Comparison of ENCODE assay signal across 21 cellular contexts in genomic region chr9:109619310-109619709, GRCh38.
"Had no signal": no experiment of that assay in that cellular context is flagged by ENCODE, and none has a peak within 500 bp of the region (broad histone marks: within the 10 kb centered on the region; RNA-seq: fewer than 3 reads in every experiment).

No MANE protein-coding gene starts in this region.

- H3K9me3 ChIP-seq: MG63 had no signal

- ATAC-seq: HepG2, Panc1, PC-3, SK-N-SH treated with all-trans-retinoic acid at 6 μM for 48 hours had no signal

- DNase-seq: IMR-90, Karpas-422, KG1, MG63, NCI-H1092, NCI-H1105 treated with DMSO at 0.1 percent for 48 hours, NCI-H1417 treated with DMSO at 0.1 percent for 48 hours, NCI-H146, NCI-H1694 treated with DMSO at 0.1 percent for 48 hours, NCI-H2029, NCI-H2081 treated with DMSO at 0.1 percent for 48 hours, NCI-H2171 treated with DMSO at 0.1 percent for 48 hours, NCI-H524, NCI-H526 treated with DMSO at 0.1 percent for 48 hours, NCI-H774, PC-3, SHP77 had no signal

- H3K4me3 ChIP-seq: MG63 had no signal

- H3K27ac ChIP-seq: RWPE1 had no signal

- H3K36me3 ChIP-seq: MG63 had no signal

- FAIRE-seq: HepG2 had no signal
